ENCODE assay signal across 11 cellular contexts in the genomic region with DNA sequence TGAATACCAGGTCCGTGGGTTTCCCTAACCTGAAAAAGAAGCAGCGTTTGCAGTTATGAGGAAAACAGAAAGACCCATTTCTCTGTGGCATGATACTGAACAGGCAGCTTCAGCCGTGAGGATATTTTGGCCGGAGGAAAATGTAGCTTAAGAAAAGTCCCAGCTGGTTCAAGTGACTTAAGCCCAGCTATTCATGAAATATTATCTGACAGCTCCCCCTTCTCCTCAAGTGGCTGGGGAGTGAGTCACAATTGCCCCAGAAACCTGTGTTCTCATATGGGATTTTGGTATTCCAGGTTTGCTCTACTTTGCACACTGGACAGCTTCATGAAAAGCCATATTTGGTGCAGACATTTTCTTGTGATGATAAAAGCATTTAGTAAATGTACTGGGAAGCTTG. TPM values are rescaled to one million over a fixed set of nuclear protein-coding genes. Genes with fewer than 3 reads are reported as not detected.
A peak's percentile ranks its signal among the peaks of the same experiment; 100 is the strongest.
DNase-seq lines count a peak whose midpoint lies in the region; FAIRE-seq and TF ChIP-seq lines count a peak whose summit lies in the region.
"Had no signal": no experiment of that assay in that cellular context is flagged by ENCODE, and none has a peak within 500 bp of the region (broad histone marks: within the 10 kb centered on the region; RNA-seq: fewer than 3 reads in every experiment).

No MANE protein-coding gene starts in this region.

- H3K27me3 ChIP-seq in bronchial epithelial cell (ENCODE audit: control insufficient read depth, insufficient read depth, low read length) (no peaks in the 10 kb centered on the region), muscle layer of colon (ENCODE audit: control insufficient read depth in 1 of 2, insufficient read depth in 2 of 2, low read length in 2 of 2) (no peaks in the 10 kb centered on the region), spleen (replicated peaks in 1 of 7) (no peaks in the 10 kb centered on the region)
- H3K27me3 ChIP-seq: BE2C had no signal

- no peak for TF ChIP-seq CTCF in bronchial epithelial cell (IDR thresholded peaks at IDR 0.05; ENCODE audit: insufficient read depth, low read length, severe bottlenecking)
- TF ChIP-seq CTCF in spleen (IDR thresholded peaks at IDR 0.05 in 8 of 11, conservative IDR thresholded peaks at IDR 0.05 in 3 of 11) = no peak

- H3K27ac ChIP-seq in muscle layer of colon (ENCODE audit: low read depth, low read length) = peak overlapping the region; percentile 35
- H3K27ac ChIP-seq in spleen = no peak overlapping the region

- H3K9ac ChIP-seq in muscle layer of colon (ENCODE audit: low read length) = no peak overlapping the region

- H3K9me3 ChIP-seq in muscle layer of colon (ENCODE audit: low read length) (no peaks in the 10 kb centered on the region), spleen (no peaks in the 10 kb centered on the region)
- H3K9me3 ChIP-seq: BE2C had no signal

- no peak for TF ChIP-seq EP300 in Ishikawa (IDR thresholded peaks at IDR 0.05; ENCODE audit: borderline replicate concordance)

- no peak for FAIRE-seq in bronchial epithelial cell (lab: Jason Lieb, UNC)

- intact Hi-C loops in spleen (cut with DNase I; ENCODE audit: low total_unique reads) = no loop called here

- H3K4me1 ChIP-seq in muscle layer of colon (ENCODE audit: insufficient read depth, low read length) (peaks cover 42% of the 10 kb centered on the region), spleen (peaks cover 0 to 24% (median 6%) of the 10 kb centered on the region in 6 donors)
- H3K4me1 ChIP-seq: BE2C had no signal

- WGBS in spleen, 5 donors = 53 to 72% (median 60%) methylated on average over 4 of the region's 4 CpGs

- DNase-seq in ACHN (peak; percentile 52), bronchial epithelial cell (ENCODE audit: low read depth) (peak; percentile 50), spleen (no peak), KBM-7 (no peak), SW 1271 (lab: John Stamatoyannopoulos, UW) (no peak), HuH-7.5 (ENCODE audit: low spot score) (no peak)
- DNase-seq: anterior cingulate cortex, BE2C, HFFc6 had no signal

- TF ChIP-seq RAD21 in Ishikawa (IDR thresholded peaks at IDR 0.05; ENCODE audit: low read depth) = peak; percentile 8; the same call in 1 of the 2 replicates

- H3K4me3 ChIP-seq in bronchial epithelial cell (ENCODE audit: low read depth, low read length) (no peak overlapping the region), muscle layer of colon (ENCODE audit: low read depth in 1 of 2, low read length in 2 of 2) (peak overlapping the region in 1 of 2 donors; percentile 35), spleen (no peak overlapping the region)

- TF ChIP-seq POLR2A in spleen (IDR thresholded peaks at IDR 0.05) = no peak

- in situ Hi-C loops in ACHN (cut with HindIII; ENCODE audit: low pct_ligation_motif_present, low pct_unique_long_range_greater_than_20kb, low sequenced_read_pairs) (no loop called here), KBM-7 (cut with MboI; ENCODE audit: low pct_unique_long_range_greater_than_20kb, low sequenced_read_pairs) (no loop called here)

- H3K36me3 ChIP-seq in bronchial epithelial cell (ENCODE audit: control insufficient read depth, insufficient read depth, low read length) (no peaks in the 10 kb centered on the region), muscle layer of colon (ENCODE audit: insufficient read depth, low read length) (no peaks in the 10 kb centered on the region), spleen (no peaks in the 10 kb centered on the region)
- H3K36me3 ChIP-seq: BE2C had no signal

TF ChIP-seq in Ishikawa, 13 proteins besides CTCF, POLR2A, EP300 and RAD21:
- TF ChIP-seq, protein P1, sequence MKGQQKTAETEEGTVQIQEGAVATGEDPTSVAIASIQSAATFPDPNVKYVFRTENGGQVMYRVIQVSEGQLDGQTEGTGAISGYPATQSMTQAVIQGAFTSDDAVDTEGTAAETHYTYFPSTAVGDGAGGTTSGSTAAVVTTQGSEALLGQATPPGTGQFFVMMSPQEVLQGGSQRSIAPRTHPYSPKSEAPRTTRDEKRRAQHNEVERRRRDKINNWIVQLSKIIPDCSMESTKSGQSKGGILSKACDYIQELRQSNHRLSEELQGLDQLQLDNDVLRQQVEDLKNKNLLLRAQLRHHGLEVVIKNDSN (IDR thresholded peaks at IDR 0.05) = no peak
- TF ChIP-seq, protein P2, sequence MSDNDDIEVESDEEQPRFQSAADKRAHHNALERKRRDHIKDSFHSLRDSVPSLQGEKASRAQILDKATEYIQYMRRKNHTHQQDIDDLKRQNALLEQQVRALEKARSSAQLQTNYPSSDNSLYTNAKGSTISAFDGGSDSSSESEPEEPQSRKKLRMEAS (IDR thresholded peaks at IDR 0.05) = no peak
- TF ChIP-seq, protein P3, sequence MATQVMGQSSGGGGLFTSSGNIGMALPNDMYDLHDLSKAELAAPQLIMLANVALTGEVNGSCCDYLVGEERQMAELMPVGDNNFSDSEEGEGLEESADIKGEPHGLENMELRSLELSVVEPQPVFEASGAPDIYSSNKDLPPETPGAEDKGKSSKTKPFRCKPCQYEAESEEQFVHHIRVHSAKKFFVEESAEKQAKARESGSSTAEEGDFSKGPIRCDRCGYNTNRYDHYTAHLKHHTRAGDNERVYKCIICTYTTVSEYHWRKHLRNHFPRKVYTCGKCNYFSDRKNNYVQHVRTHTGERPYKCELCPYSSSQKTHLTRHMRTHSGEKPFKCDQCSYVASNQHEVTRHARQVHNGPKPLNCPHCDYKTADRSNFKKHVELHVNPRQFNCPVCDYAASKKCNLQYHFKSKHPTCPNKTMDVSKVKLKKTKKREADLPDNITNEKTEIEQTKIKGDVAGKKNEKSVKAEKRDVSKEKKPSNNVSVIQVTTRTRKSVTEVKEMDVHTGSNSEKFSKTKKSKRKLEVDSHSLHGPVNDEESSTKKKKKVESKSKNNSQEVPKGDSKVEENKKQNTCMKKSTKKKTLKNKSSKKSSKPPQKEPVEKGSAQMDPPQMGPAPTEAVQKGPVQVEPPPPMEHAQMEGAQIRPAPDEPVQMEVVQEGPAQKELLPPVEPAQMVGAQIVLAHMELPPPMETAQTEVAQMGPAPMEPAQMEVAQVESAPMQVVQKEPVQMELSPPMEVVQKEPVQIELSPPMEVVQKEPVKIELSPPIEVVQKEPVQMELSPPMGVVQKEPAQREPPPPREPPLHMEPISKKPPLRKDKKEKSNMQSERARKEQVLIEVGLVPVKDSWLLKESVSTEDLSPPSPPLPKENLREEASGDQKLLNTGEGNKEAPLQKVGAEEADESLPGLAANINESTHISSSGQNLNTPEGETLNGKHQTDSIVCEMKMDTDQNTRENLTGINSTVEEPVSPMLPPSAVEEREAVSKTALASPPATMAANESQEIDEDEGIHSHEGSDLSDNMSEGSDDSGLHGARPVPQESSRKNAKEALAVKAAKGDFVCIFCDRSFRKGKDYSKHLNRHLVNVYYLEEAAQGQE (IDR thresholded peaks at IDR 0.05; ENCODE audit: low read depth) = no peak

RNA-seq across cellular contexts. Expression of gene ROR1, which starts 47.8 kb away (rescaled TPM):
- 0.26 and 0.51 TPM in 2 replicates for total RNA-seq in bronchial epithelial cell
- 10 to 100 TPM in 2 of 7 donors, 1 to 10 TPM in 5; 4.6 to 12.3 (median 8.2) TPM for total RNA-seq in spleen
- polyA plus RNA-seq in spleen = under 1 TPM; 0.43 to 0.61 (median 0.47) TPM

Comparison
In these comparisons a context has a peak if more than half of its experiments do, and no peak if none do; other contexts are left out.
1. DNase-seq: peak in ACHN (single experiment) and bronchial epithelial cell (single experiment); none in spleen (single experiment), KBM-7 (single experiment), SW 1271 (0 of 2) and HuH-7.5 (single experiment).